Comparison of ENCODE assay signal across 8 cellular contexts in genomic region chr1:152141971-152142584, GRCh38. TPM values are rescaled to one million over a fixed set of nuclear protein-coding genes. Genes with fewer than 3 reads are reported as not detected.
DNase-seq lines count a peak whose midpoint lies in the region; ATAC-seq and TF ChIP-seq lines count a peak whose summit lies in the region.

No MANE protein-coding gene starts in this region.

- no peaks in the 10 kb centered on the region for H3K4me1 ChIP-seq in gastrocnemius medialis

- peak; percentile 93 for TF ChIP-seq CTCF in LNCAP (IDR thresholded peaks at IDR 0.05)
- TF ChIP-seq CTCF in VCaP (conservative IDR thresholded peaks at IDR 0.05) = peak; percentile 97
- TF ChIP-seq CTCF in gastrocnemius medialis (IDR thresholded peaks at IDR 0.05 in 4 of 5, conservative IDR thresholded peaks at IDR 0.05 in 1 of 5) = peak; percentile 20 to 53 (median 40)

- in situ Hi-C loops in gastrocnemius medialis (cut with MboI; ENCODE audit: low sequenced_read_pairs in 4 of 4) = no loop called here

- intact Hi-C loops in left ventricle myocardium superior (cut with micrococcal nuclease) (loop anchor here (5.0 kb wide), 1 partner anchor 45 kb away; no protein-coding TSS in a partner anchor), gastrocnemius medialis (cut with DNase I; ENCODE audit: low total_unique reads) (no loop called here)

- H3K36me3 Mint-ChIP-seq in activated CD4-positive, alpha-beta T cell treated with anti-CD3 and anti-CD28 coated beads, Interleukin-2, amount 10 ng/mL, durations not matched to agents 7 days and 5 days (ENCODE audit: low read depth) = no peaks in the 10 kb centered on the region
- H3K36me3 Mint-ChIP-seq in effector memory CD8-positive, alpha-beta T cell (ENCODE audit: insufficient read depth) = no peaks in the 10 kb centered on the region

- peaks cover 0 to 2% (median 0%) of the 10 kb centered on the region in 3 donors for H3K27me3 ChIP-seq in gastrocnemius medialis

- CTCF ChIA-PET in activated CD4-positive, alpha-beta T cell treated with anti-CD3 and anti-CD28 coated beads, Interleukin-2, amount 10 ng/mL, durations not matched to agents 7 days and 5 days (lab: Charles Lee) = interaction anchor here (1.2 kb wide), 1 partner anchor 45 kb away, joined by 4 read pairs; no protein-coding TSS in a partner anchor

- H3K9me3 Mint-ChIP-seq in activated CD4-positive, alpha-beta T cell treated with anti-CD3 and anti-CD28 coated beads, Interleukin-2, amount 10 ng/mL, durations not matched to agents 7 days and 5 days = peaks cover 11% of the 10 kb centered on the region
- no peaks in the 10 kb centered on the region for H3K9me3 Mint-ChIP-seq in effector memory CD8-positive, alpha-beta T cell

- no peak overlapping the region for H3K4me3 Mint-ChIP-seq in activated CD4-positive, alpha-beta T cell treated with anti-CD3 and anti-CD28 coated beads, Interleukin-2, amount 10 ng/mL, durations not matched to agents 7 days and 5 days
- no peak overlapping the region for H3K4me3 Mint-ChIP-seq in effector memory CD8-positive, alpha-beta T cell

- ATAC-seq in left ventricle myocardium superior (peak; percentile 38), gastrocnemius medialis (no peak)
- no peak for ATAC-seq in effector memory CD8-positive, alpha-beta T cell (replicated peaks)

- TF ChIP-seq POLR2A in gastrocnemius medialis (IDR thresholded peaks at IDR 0.05) = no peak

- no peak overlapping the region for H3K4me3 ChIP-seq in gastrocnemius medialis

- peaks cover 45% of the 10 kb centered on the region for H3K27me3 Mint-ChIP-seq in activated CD4-positive, alpha-beta T cell treated with anti-CD3 and anti-CD28 coated beads, Interleukin-2, amount 10 ng/mL, durations not matched to agents 7 days and 5 days
- peaks cover 28 to 45% of the 10 kb centered on the region in 2 donors for H3K27me3 Mint-ChIP-seq in effector memory CD8-positive, alpha-beta T cell

- H3K4me1 Mint-ChIP-seq in activated CD4-positive, alpha-beta T cell treated with anti-CD3 and anti-CD28 coated beads, Interleukin-2, amount 10 ng/mL, durations not matched to agents 7 days and 5 days = no peaks in the 10 kb centered on the region
- no peaks in the 10 kb centered on the region for H3K4me1 Mint-ChIP-seq in effector memory CD8-positive, alpha-beta T cell (ENCODE audit: low read depth in 2 of 2)

- peak; percentile 10 for DNase-seq in activated CD4-positive, alpha-beta T cell treated with anti-CD3 and anti-CD28 coated beads, Interleukin-2, amount 10 ng/mL, durations not matched to agents 7 days and 5 days
- DNase-seq in activated CD4-positive, alpha-beta T cell treated with anti-CD3 and anti-CD28 coated beads for 4 hours = no peak
- DNase-seq in left ventricle myocardium superior (peak; percentile 36), gastrocnemius medialis (no peak), cerebellar nuclear complex (lab: John Stamatoyannopoulos, UW) (no peak)
- no peak for DNase-seq in effector memory CD8-positive, alpha-beta T cell

- H3K36me3 ChIP-seq in gastrocnemius medialis = no peaks in the 10 kb centered on the region

- no peak overlapping the region for H3K27ac ChIP-seq in VCaP
- no peak overlapping the region for H3K27ac ChIP-seq in gastrocnemius medialis

- no peaks in the 10 kb centered on the region for H3K9me3 ChIP-seq in gastrocnemius medialis

- POLR2A ChIA-PET in activated CD4-positive, alpha-beta T cell treated with anti-CD3 and anti-CD28 coated beads, Interleukin-2, amount 10 ng/mL, durations not matched to agents 7 days and 5 days (lab: Charles Lee) = no interaction called here

- no peak overlapping the region for H3K27ac Mint-ChIP-seq in activated CD4-positive, alpha-beta T cell treated with anti-CD3 and anti-CD28 coated beads, Interleukin-2, amount 10 ng/mL, durations not matched to agents 7 days and 5 days
- H3K27ac Mint-ChIP-seq in effector memory CD8-positive, alpha-beta T cell = no peak overlapping the region

RNA-seq across cellular contexts. Expression of gene RPTN, which starts 16.9 kb away (rescaled TPM):
- total RNA-seq in activated CD4-positive, alpha-beta T cell treated with anti-CD3 and anti-CD28 coated beads, Interleukin-2, amount 10 ng/mL, durations not matched to agents 7 days and 5 days = not detected
- total RNA-seq in left ventricle myocardium superior (not detected), gastrocnemius medialis (not detected)

RNA-seq across cellular contexts. Expression of gene TCHH, which starts 26.8 kb away (rescaled TPM):
- total RNA-seq in activated CD4-positive, alpha-beta T cell treated with anti-CD3 and anti-CD28 coated beads, Interleukin-2, amount 10 ng/mL, durations not matched to agents 7 days and 5 days = under 1 TPM; 0.05 to 0.06 TPM
- total RNA-seq in left ventricle myocardium superior = 0.02 TPM
- total RNA-seq in gastrocnemius medialis = under 1 TPM in 1 of 4 donors, not detected in 3; 0.13 TPM

RNA-seq across cellular contexts. Expression of gene TCHHL1, which starts 53.2 kb away (rescaled TPM):
- total RNA-seq in activated CD4-positive, alpha-beta T cell treated with anti-CD3 and anti-CD28 coated beads, Interleukin-2, amount 10 ng/mL, durations not matched to agents 7 days and 5 days = not detected
- total RNA-seq in left ventricle myocardium superior (not detected), gastrocnemius medialis (not detected)

Comparison
In these comparisons a context has a peak if more than half of its experiments do, and no peak if none do; other contexts are left out.
1. DNase-seq: peak in activated CD4-positive, alpha-beta T cell treated with anti-CD3 and anti-CD28 coated beads, Interleukin-2, amount 10 ng/mL, durations not matched to agents 7 days and 5 days (single experiment) and left ventricle myocardium superior (single experiment); none in activated CD4-positive, alpha-beta T cell treated with anti-CD3 and anti-CD28 coated beads for 4 hours (0 of 2), gastrocnemius medialis (0 of 2), effector memory CD8-positive, alpha-beta T cell (0 of 3) and cerebellar nuclear complex (0 of 2).
2. CTCF ChIP-seq: peak in every context shown above with its lines; median percentile 97 in VCaP; 93 in LNCAP; 40 in gastrocnemius medialis.